In genomic region chr12:29783773-29784666, GRCh38 we compare ENCODE assay signal across 8 cellular contexts. TPM values are rescaled to one million over a fixed set of nuclear protein-coding genes. Genes with fewer than 3 reads are reported as not detected.
DNase-seq lines count a peak whose midpoint lies in the region; ATAC-seq lines count a peak whose summit lies in the region.

Gene TMTC1, minus strand, starts transcription at chr12:29783942. Its CDS starts 191 bp downstream, at chr12:29783751.

- H3K4me1 Mint-ChIP-seq in activated T-helper 17 cell treated with anti-CD3 and anti-CD28 coated beads, Interleukin-2, amount 50 U/mL, for 72 hours, result no peaks in the 10 kb centered on the region

- DNase-seq in NCI-H146 (lab: John Stamatoyannopoulos, UW) (peak; percentile 62), NCI-H146 treated with DMSO at 0.1 percent for 48 hours (lab: John Stamatoyannopoulos, UW; ENCODE audit: unreplicated experiment) (no peak), HuH-7 (ENCODE audit: low spot score) (peak; percentile 66), Right ventricle myocardium inferior (ENCODE audit: missing footprints) (peak; percentile 89), occipital lobe (lab: John Stamatoyannopoulos, UW) (peak; percentile 62), OCI-M2 (lab: John Stamatoyannopoulos, UW; ENCODE audit: unreplicated experiment) (no peak)

- peaks cover 3% of the 10 kb centered on the region for H3K9me3 Mint-ChIP-seq in activated T-helper 17 cell treated with anti-CD3 and anti-CD28 coated beads, Interleukin-2, amount 50 U/mL, for 72 hours

- H3K36me3 Mint-ChIP-seq in activated T-helper 17 cell treated with anti-CD3 and anti-CD28 coated beads, Interleukin-2, amount 50 U/mL, for 72 hours (ENCODE audit: low read depth), result no peaks in the 10 kb centered on the region

- ATAC-seq in activated T-helper 17 cell treated with anti-CD3 and anti-CD28 coated beads, Interleukin-2, amount 50 U/mL, for 72 hours (replicated peaks), result no peak
- peak; percentile 91 for ATAC-seq in Right ventricle myocardium inferior
- ATAC-seq in GM21723 (IDR thresholded peaks at IDR 0.05; ENCODE audit: unreplicated experiment), result no peak

- peaks cover 32% of the 10 kb centered on the region for H3K27me3 Mint-ChIP-seq in activated T-helper 17 cell treated with anti-CD3 and anti-CD28 coated beads, Interleukin-2, amount 50 U/mL, for 72 hours

- no peak within 1 kb of the TSS for H3K27ac Mint-ChIP-seq in activated T-helper 17 cell treated with anti-CD3 and anti-CD28 coated beads, Interleukin-2, amount 50 U/mL, for 72 hours

- intact Hi-C loops in Right ventricle myocardium inferior (cut with DNase I), result loop anchor here (5.0 to 10.0 kb wide), 4 partner anchors 42 to 232 kb away; no protein-coding TSS in a partner anchor

- peak within 1 kb of the TSS; percentile 10 for H3K4me3 Mint-ChIP-seq in activated T-helper 17 cell treated with anti-CD3 and anti-CD28 coated beads, Interleukin-2, amount 50 U/mL, for 72 hours

RNA-seq across cellular contexts. Expression of gene TMTC1, which starts in this region (rescaled TPM):
- total RNA-seq in activated T-helper 17 cell treated with anti-CD3 and anti-CD28 coated beads, Interleukin-2, amount 50 U/mL, for 72 hours, result not detected
- 33.8 TPM for total RNA-seq in Right ventricle myocardium inferior
- total RNA-seq in occipital lobe, result 40.4 TPM

Comparison
In these comparisons a context has a peak if more than half of its experiments do, and no peak if none do; other contexts are left out.
1. RNA of gene TMTC1 (total RNA-seq): 40.4 TPM in occipital lobe (single experiment) and 33.8 TPM in Right ventricle myocardium inferior (single experiment); not detected in activated T-helper 17 cell treated with anti-CD3 and anti-CD28 coated beads, Interleukin-2, amount 50 U/mL, for 72 hours; every median in the first group is over 10 times any median in the second.
2. DNase-seq: peak in NCI-H146 (single experiment), HuH-7 (single experiment), Right ventricle myocardium inferior (single experiment) and occipital lobe (single experiment); none in NCI-H146 treated with DMSO at 0.1 percent for 48 hours (single experiment) and OCI-M2 (single experiment).